In genomic region chrX:24081661-24082154, GRCh38 we compare ENCODE assay signal across 8 cellular contexts. TPM values are rescaled to one million over a fixed set of nuclear protein-coding genes. Genes with fewer than 3 reads are reported as not detected.
A peak's percentile ranks its signal among the peaks of the same experiment; 100 is the strongest.
DNase-seq lines count a peak whose midpoint lies in the region; ATAC-seq and TF ChIP-seq lines count a peak whose summit lies in the region.

No MANE protein-coding gene starts in this region.

- TF ChIP-seq CTCF in fibroblast of lung (conservative IDR thresholded peaks at IDR 0.05 in 1 of 2, IDR thresholded peaks at IDR 0.05 in 1 of 2; ENCODE audit: low read depth in 1 of 2, low read length in 2 of 2): peak; percentile 47 to 49

- H3K4me1 ChIP-seq in ES-I3 (ENCODE audit: insufficient read depth, low read length): no peaks in the 10 kb centered on the region
- H3K4me1 ChIP-seq in fibroblast of lung (ENCODE audit: control insufficient read depth, extremely low read depth, insufficient read depth, low read length): no peaks in the 10 kb centered on the region

- H3K27me3 ChIP-seq in fibroblast of lung (ENCODE audit: control insufficient read depth, insufficient read depth, low read length): no peaks in the 10 kb centered on the region

- peaks cover 5% of the 10 kb centered on the region; the same call in 1 of the 2 replicates for H3K36me3 ChIP-seq in ES-I3 (ENCODE audit: insufficient read depth, low read length)
- H3K36me3 ChIP-seq in fibroblast of lung (ENCODE audit: control insufficient read depth, insufficient read depth, low read length): no peaks in the 10 kb centered on the region

- peak overlapping the region; percentile 47; the same call in 1 of the 2 replicates for H3K9ac ChIP-seq in ES-I3 (ENCODE audit: low read depth, low read length)
- no peak overlapping the region for H3K9ac ChIP-seq in fibroblast of lung (ENCODE audit: insufficient read depth, low read length)

- peak; percentile 47 for ATAC-seq in HG02642 (IDR thresholded peaks at IDR 0.05; ENCODE audit: poor library complexity, unreplicated experiment)
- no peak for ATAC-seq in stimulated activated memory B cell treated with anti-CD40 and anti-IgM and Interleukin-4, amounts not matched to agents 10 μg/mL and 1 μg/mL and 100 μg/mL, for 72 hours

- no peaks in the 10 kb centered on the region for H4K20me1 ChIP-seq in fibroblast of lung (ENCODE audit: control insufficient read depth, extremely low read depth, insufficient read depth, low read length)

- no peak overlapping the region for H2AFZ ChIP-seq in fibroblast of lung (ENCODE audit: low read length)

- H3K27me3 Mint-ChIP-seq in stimulated activated memory B cell treated with anti-CD40 and anti-IgM and Interleukin-4, amounts not matched to agents 10 μg/mL and 1 μg/mL and 100 μg/mL, for 72 hours: no peaks in the 10 kb centered on the region

- no peaks in the 10 kb centered on the region for H3K9me3 ChIP-seq in ES-I3 (ENCODE audit: control insufficient read depth, insufficient read depth, low read length)
- H3K9me3 ChIP-seq in fibroblast of lung (ENCODE audit: control insufficient read depth, insufficient read depth, low read depth, low read length): no peaks in the 10 kb centered on the region

- H3K4me1 Mint-ChIP-seq in stimulated activated memory B cell treated with anti-CD40 and anti-IgM and Interleukin-4, amounts not matched to agents 10 μg/mL and 1 μg/mL and 100 μg/mL, for 72 hours: peaks cover 10% of the 10 kb centered on the region

- H3K4me2 ChIP-seq in fibroblast of lung (ENCODE audit: extremely low read depth, insufficient read depth, low read length): no peak overlapping the region

- no peaks in the 10 kb centered on the region for H3K9me3 Mint-ChIP-seq in stimulated activated memory B cell treated with anti-CD40 and anti-IgM and Interleukin-4, amounts not matched to agents 10 μg/mL and 1 μg/mL and 100 μg/mL, for 72 hours

- DNase-seq in NCI-H69 (lab: John Stamatoyannopoulos, UW) (peak; percentile 75), fibroblast of lung (ENCODE audit: low read depth in 2 of 2) (peak; percentile 45 to 76), pons (ENCODE audit: low spot score) (peak; percentile 14), cerebellum (ENCODE audit: low spot score) (no peak)
- peak; percentile 59 for DNase-seq in activated CD8-positive, alpha-beta memory T cell treated with anti-CD3 and anti-CD28 coated beads, Interleukin-2, amount 50 U/mL, for 48 hours

- H3K36me3 Mint-ChIP-seq in stimulated activated memory B cell treated with anti-CD40 and anti-IgM and Interleukin-4, amounts not matched to agents 10 μg/mL and 1 μg/mL and 100 μg/mL, for 72 hours: peaks cover 12% of the 10 kb centered on the region

- peak overlapping the region in 1 of 4 experiments; percentile 10 for H3K4me3 ChIP-seq in fibroblast of lung (replicated peaks in 1 of 4; ENCODE audit: control extremely low read depth in 1 of 4, insufficient read depth in 1 of 4, low read depth in 3 of 4, low read length in 4 of 4)

- H3K27ac ChIP-seq in fibroblast of lung (ENCODE audit: insufficient read depth, low read length): no peak overlapping the region

- no peaks in the 10 kb centered on the region for H3K79me2 ChIP-seq in fibroblast of lung (ENCODE audit: control insufficient read depth, insufficient read depth, low read length)

- H3K27ac Mint-ChIP-seq in stimulated activated memory B cell treated with anti-CD40 and anti-IgM and Interleukin-4, amounts not matched to agents 10 μg/mL and 1 μg/mL and 100 μg/mL, for 72 hours: no peak overlapping the region

- H3K4me3 Mint-ChIP-seq in stimulated activated memory B cell treated with anti-CD40 and anti-IgM and Interleukin-4, amounts not matched to agents 10 μg/mL and 1 μg/mL and 100 μg/mL, for 72 hours: no peak overlapping the region

RNA-seq across cellular contexts. Expression of gene EIF2S3, which starts 27.0 kb away (rescaled TPM):
- 275 and 345 TPM in 2 replicates for total RNA-seq in fibroblast of lung
- 81.2 and 89.2 TPM in 2 replicates for polyA plus RNA-seq in fibroblast of lung
- polyA plus RNA-seq in fibroblast of lung (2012): 107 and 108 TPM in 2 replicates
- polyA minus RNA-seq in fibroblast of lung (ENCODE audit: low replicate concordance): 42.6 and 60.1 TPM in 2 replicates
- 122 TPM for total RNA-seq in cerebellum

RNA-seq across cellular contexts. Expression of gene KLHL15, which starts 54.7 kb away (rescaled TPM):
- total RNA-seq in fibroblast of lung (5.6 and 6.2 TPM in 2 replicates), cerebellum (19.1 TPM)
- 3.7 and 4.0 TPM in 2 replicates for polyA plus RNA-seq in fibroblast of lung
- 2.2 TPM in 2 replicates for polyA plus RNA-seq in fibroblast of lung (2012)
- polyA minus RNA-seq in fibroblast of lung (ENCODE audit: low replicate concordance): 1.6 and 2.2 TPM in 2 replicates
